In the genomic region with DNA sequence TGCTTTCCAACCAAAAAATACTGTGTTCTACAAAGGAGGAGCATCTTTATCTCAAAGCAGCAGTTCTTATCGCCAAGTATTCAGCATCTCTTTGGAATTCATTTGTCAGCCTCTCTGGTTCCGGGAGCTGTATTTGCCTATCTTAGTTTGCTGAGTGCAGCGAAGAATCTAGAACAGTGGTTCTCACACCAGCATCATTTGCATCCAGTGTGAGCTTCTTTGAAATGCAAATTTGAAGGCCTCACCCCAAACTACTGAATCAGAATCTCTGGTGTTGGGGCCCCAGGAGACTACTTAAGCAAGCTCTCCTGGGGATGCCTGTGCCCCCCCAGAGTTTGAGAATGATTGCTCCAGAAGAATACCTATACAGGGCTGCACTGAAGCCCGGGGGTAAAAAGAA, we compare ENCODE assay signal across 13 cellular contexts. TPM values are rescaled to one million over a fixed set of nuclear protein-coding genes. Genes with fewer than 3 reads are reported as not detected.
DNase-seq lines count a peak whose midpoint lies in the region; ATAC-seq and TF ChIP-seq lines count a peak whose summit lies in the region.
"Had no signal": no experiment of that assay in that cellular context is flagged by ENCODE, and none has a peak within 500 bp of the region (broad histone marks: within the 10 kb centered on the region; RNA-seq: fewer than 3 reads in every experiment).

No MANE protein-coding gene starts in this region.

- H4K20me1 ChIP-seq in GM23338 (replicated peaks; ENCODE audit: insufficient read depth), result no peaks in the 10 kb centered on the region

- H3K4me1 Mint-ChIP-seq in CD8-positive, alpha-beta T cell (ENCODE audit: low read depth), result peaks cover 41% of the 10 kb centered on the region
- H3K4me1 Mint-ChIP-seq in GM23338, result peaks cover 44% of the 10 kb centered on the region
- peaks cover 38% of the 10 kb centered on the region for H3K4me1 Mint-ChIP-seq in activated T-helper 2 cell treated with anti-CD3 and anti-CD28 coated beads, Interferon-gamma antibody, Interleukin-2, Interleukin-4, amounts not matched to agents 10 μg/mL and 5 μg/mL and 100 μg/mL, durations not matched to agents 14 hours and 24 hours and 36 hours (ENCODE audit: low read depth)
- peaks cover 19% of the 10 kb centered on the region for H3K4me1 Mint-ChIP-seq in mesothelial cell of epicardium

- TF ChIP-seq CTCF in CD8-positive, alpha-beta T cell (IDR thresholded peaks at IDR 0.05), result no peak
- TF ChIP-seq CTCF in GM23338 (conservative IDR thresholded peaks at IDR 0.05; ENCODE audit: low read depth in 2 of 2) (no peak), mesothelial cell of epicardium (IDR thresholded peaks at IDR 0.05; ENCODE audit: unreplicated experiment) (no peak), testis (IDR thresholded peaks at IDR 0.05) (no peak), foreskin keratinocyte (conservative IDR thresholded peaks at IDR 0.05) (no peak)

- H3K9me3 ChIP-seq in CD8-positive, alpha-beta T cell (ENCODE audit: low read length), result no peaks in the 10 kb centered on the region
- H3K9me3 ChIP-seq in testis, result no peaks in the 10 kb centered on the region

- H3K4me3 Mint-ChIP-seq in CD8-positive, alpha-beta T cell, result peak overlapping the region; percentile 26
- H3K4me3 Mint-ChIP-seq in GM23338 (peak overlapping the region; percentile 87), mesothelial cell of epicardium (peak overlapping the region; percentile 87)
- H3K4me3 Mint-ChIP-seq in activated T-helper 2 cell treated with anti-CD3 and anti-CD28 coated beads, Interferon-gamma antibody, Interleukin-2, Interleukin-4, amounts not matched to agents 10 μg/mL and 5 μg/mL and 100 μg/mL, durations not matched to agents 14 hours and 24 hours and 36 hours (ENCODE audit: low read depth), result peak overlapping the region; percentile 37

- no peak overlapping the region for H3K4me3 ChIP-seq in CD8-positive, alpha-beta T cell (ENCODE audit: low read depth, low read length)
- H3K4me3 ChIP-seq in GM23338 (peak overlapping the region; percentile 50; the same call in 1 of the 2 replicates), testis (no peak overlapping the region)

- peaks cover 34% of the 10 kb centered on the region for H3K4me1 ChIP-seq in CD8-positive, alpha-beta T cell (ENCODE audit: insufficient read depth, low read length)
- peaks cover 28% of the 10 kb centered on the region for H3K4me1 ChIP-seq in GM23338 (ENCODE audit: insufficient read depth)
- peaks cover 23% of the 10 kb centered on the region for H3K4me1 ChIP-seq in testis
- peaks cover 11% of the 10 kb centered on the region for H3K4me1 ChIP-seq in foreskin keratinocyte

- no peaks in the 10 kb centered on the region for H3K27me3 Mint-ChIP-seq in CD8-positive, alpha-beta T cell (ENCODE audit: low read depth)
- H3K27me3 Mint-ChIP-seq in GM23338 (ENCODE audit: insufficient read depth, low read depth, poor library complexity), result peaks cover 14% of the 10 kb centered on the region
- no peaks in the 10 kb centered on the region for H3K27me3 Mint-ChIP-seq in activated T-helper 2 cell treated with anti-CD3 and anti-CD28 coated beads, Interferon-gamma antibody, Interleukin-2, Interleukin-4, amounts not matched to agents 10 μg/mL and 5 μg/mL and 100 μg/mL, durations not matched to agents 14 hours and 24 hours and 36 hours (ENCODE audit: low read depth)
- no peaks in the 10 kb centered on the region for H3K27me3 Mint-ChIP-seq in mesothelial cell of epicardium (ENCODE audit: low read depth)

- H3K36me3 Mint-ChIP-seq in CD8-positive, alpha-beta T cell, result peaks cover 5% of the 10 kb centered on the region
- H3K36me3 Mint-ChIP-seq in GM23338 (ENCODE audit: low read depth) (peaks cover 16% of the 10 kb centered on the region; the same call in 2 of the 3 replicates), mesothelial cell of epicardium (peaks cover 6% of the 10 kb centered on the region)
- peaks cover 17% of the 10 kb centered on the region for H3K36me3 Mint-ChIP-seq in activated T-helper 2 cell treated with anti-CD3 and anti-CD28 coated beads, Interferon-gamma antibody, Interleukin-2, Interleukin-4, amounts not matched to agents 10 μg/mL and 5 μg/mL and 100 μg/mL, durations not matched to agents 14 hours and 24 hours and 36 hours (ENCODE audit: low read depth)

- DNase-seq in CD8-positive, alpha-beta T cell, result no peak
- peak; percentile 85 for DNase-seq in GM23338 (ENCODE audit: low spot score)
- no peak for DNase-seq in activated T-helper 2 cell treated with anti-CD3 and anti-CD28 coated beads, Interferon-gamma antibody, Interleukin-2, Interleukin-4, amounts not matched to agents 10 μg/mL and 5 μg/mL and 100 μg/mL, durations not matched to agents 14 hours and 24 hours and 36 hours (ENCODE audit: low spot score)
- DNase-seq in mesothelial cell of epicardium (ENCODE audit: low spot score in 2 of 2, unreplicated experiment in 2 of 2), result no peak
- no peak for DNase-seq in testis
- no peak for DNase-seq in cardiac septum (ENCODE audit: low spot score)
- no peak for DNase-seq in foreskin keratinocyte
- DNase-seq: islet precursor cell; NCI-H69; stimulated activated CD4-positive, alpha-beta T cell treated with anti-CD3 and anti-CD28 coated beads, Interleukin-4, amount 100 ng/mL, for 1 hour; substantia nigra had no signal

- peak overlapping the region; percentile 70 for H3K4me2 ChIP-seq in GM23338

- peaks cover 27% of the 10 kb centered on the region for H3K79me2 ChIP-seq in GM23338 (replicated peaks; ENCODE audit: insufficient read depth)

- no peaks in the 10 kb centered on the region for H3K9me3 Mint-ChIP-seq in CD8-positive, alpha-beta T cell
- H3K9me3 Mint-ChIP-seq in GM23338 (peaks cover 12% of the 10 kb centered on the region; the same call in 2 of the 3 replicates), mesothelial cell of epicardium (peaks cover 10% of the 10 kb centered on the region)
- H3K9me3 Mint-ChIP-seq in activated T-helper 2 cell treated with anti-CD3 and anti-CD28 coated beads, Interferon-gamma antibody, Interleukin-2, Interleukin-4, amounts not matched to agents 10 μg/mL and 5 μg/mL and 100 μg/mL, durations not matched to agents 14 hours and 24 hours and 36 hours, result peaks cover 3% of the 10 kb centered on the region

- intact Hi-C loops in CD8-positive, alpha-beta T cell (cut with DNase I, micrococcal nuclease), result loop anchor here (2.0 to 10.0 kb wide), 6 partner anchors 251 to 1249 kb away; a partner anchor contains a TSS
- intact Hi-C loops in activated T-helper 2 cell treated with anti-CD3 and anti-CD28 coated beads, Interferon-gamma antibody, Interleukin-2, Interleukin-4, amounts not matched to agents 10 μg/mL and 5 μg/mL and 100 μg/mL, durations not matched to agents 14 hours and 24 hours and 36 hours (cut with micrococcal nuclease), result no loop called here
- intact Hi-C loops in testis (cut with DNase I; ENCODE audit: low total_unique reads), result no loop called here
- intact Hi-C loops in cardiac septum (cut with DNase I), result no loop called here

- no peak for TF ChIP-seq POLR2A in testis (IDR thresholded peaks at IDR 0.05)

- H3K36me3 ChIP-seq in CD8-positive, alpha-beta T cell (ENCODE audit: insufficient read depth, low read length), result no peaks in the 10 kb centered on the region
- H3K36me3 ChIP-seq in GM23338 (ENCODE audit: insufficient read depth) (no peaks in the 10 kb centered on the region), testis (ENCODE audit: low read depth, missing control alignments) (no peaks in the 10 kb centered on the region)

- 0 out of 2 replicates have a peak, but pooled peaks cover 3% of the 10 kb centered on the region for H3F3A ChIP-seq in GM23338 (replicated peaks; ENCODE audit: low read depth)

- H3K27me3 ChIP-seq in CD8-positive, alpha-beta T cell (ENCODE audit: insufficient read depth, low read length), result no peaks in the 10 kb centered on the region
- no peaks in the 10 kb centered on the region for H3K27me3 ChIP-seq in GM23338 (ENCODE audit: insufficient read depth)
- no peaks in the 10 kb centered on the region for H3K27me3 ChIP-seq in testis
- no peaks in the 10 kb centered on the region for H3K27me3 ChIP-seq in foreskin keratinocyte

- no peak overlapping the region for H2AFZ ChIP-seq in GM23338

- 48 to 50% methylated on average over 4 of the region's 4 CpGs for WGBS in testis, 2 donors

- POLR2A ChIA-PET in CD8-positive, alpha-beta T cell (lab: Charles Lee), result interaction anchor here (0.9 kb wide), 1 partner anchor 36 kb away, joined by 4 read pairs; no protein-coding TSS in a partner anchor

- ATAC-seq in CD8-positive, alpha-beta T cell, result no peak
- ATAC-seq in GM23338 (peak; percentile 51), HG02610 (IDR thresholded peaks at IDR 0.05; ENCODE audit: unreplicated experiment) (no peak), foreskin keratinocyte (no peak)
- ATAC-seq: esophagus mucosa had no signal

- CTCF ChIA-PET in CD8-positive, alpha-beta T cell (lab: Charles Lee), result interaction anchor here (0.6 to 6.8 kb wide), 4 partner anchors 7 to 97 kb away, joined by 3 to 48 read pairs (median 4); no protein-coding TSS in a partner anchor

- H3K27ac ChIP-seq in CD8-positive, alpha-beta T cell (ENCODE audit: low read depth, low read length), result no peak overlapping the region
- peak overlapping the region; percentile 40; the same call in 1 of the 2 replicates for H3K27ac ChIP-seq in GM23338 (ENCODE audit: low read depth)
- peak overlapping the region in 1 of 2 donors; percentile 100 for H3K27ac ChIP-seq in testis
- no peak overlapping the region for H3K27ac ChIP-seq in foreskin keratinocyte

- peak overlapping the region; percentile 94 for H3K27ac Mint-ChIP-seq in CD8-positive, alpha-beta T cell
- 0 out of 2 replicates have a peak overlapping the region, but pooled peaks have one; percentile 32 for H3K27ac Mint-ChIP-seq in GM23338
- H3K27ac Mint-ChIP-seq in activated T-helper 2 cell treated with anti-CD3 and anti-CD28 coated beads, Interferon-gamma antibody, Interleukin-2, Interleukin-4, amounts not matched to agents 10 μg/mL and 5 μg/mL and 100 μg/mL, durations not matched to agents 14 hours and 24 hours and 36 hours, result no peak overlapping the region
- no peak overlapping the region for H3K27ac Mint-ChIP-seq in mesothelial cell of epicardium

- H3K9me2 ChIP-seq in GM23338 (ENCODE audit: insufficient read depth), result no peaks in the 10 kb centered on the region

TF ChIP-seq in GM23338, 12 proteins besides CTCF, POLR2A, EP300 and RAD21 (continues in another document):
- no peak for TF ChIP-seq POLR2AphosphoS5 (IDR thresholded peaks at IDR 0.05; ENCODE audit: low read depth)
- TF ChIP-seq EZH2 (IDR thresholded peaks at IDR 0.05; ENCODE audit: low read depth, unreplicated experiment), result no peak
- peak; percentile 41; the same call in 1 of the 2 replicates for TF ChIP-seq NANOG (IDR thresholded peaks at IDR 0.05; ENCODE audit: borderline replicate concordance)

RNA-seq across cellular contexts. Expression of a gene that starts 1.5 kb away (rescaled TPM):
- total RNA-seq in CD8-positive, alpha-beta T cell, result 10 to 100 TPM; 61.7 to 62.8 TPM
- total RNA-seq in GM23338 (2014; rRNA removed; shearing (Covaris generic)), result 49.9 and 57.5 TPM in 2 replicates
- 52.4 and 65.5 TPM in 2 replicates for polyA plus RNA-seq in GM23338 (2016; fragmentation: Nextera tagmentation; extraction: Ambion mirVana)
- total RNA-seq in activated T-helper 2 cell treated with anti-CD3 and anti-CD28 coated beads, Interferon-gamma antibody, Interleukin-2, Interleukin-4, amounts not matched to agents 10 μg/mL and 5 μg/mL and 100 μg/mL, durations not matched to agents 14 hours and 24 hours and 36 hours, result 57.3 and 60.6 TPM in 2 replicates
- total RNA-seq in mesothelial cell of epicardium, result 37.0 to 38.7 TPM (median 38.1 TPM) in 3 replicates
- total RNA-seq in testis, result 10 to 100 TPM; 37.4 to 41.5 TPM
- polyA plus RNA-seq in testis (ENCODE audit: insufficient read depth, low read depth, low replicate concordance), result 24.5 TPM
- total RNA-seq in cardiac septum, result 14.5 TPM
- total RNA-seq in foreskin keratinocyte, result 42.0 and 44.5 TPM in 2 replicates
- polyA plus RNA-seq in foreskin keratinocyte, result 24.2 and 33.5 TPM in 2 replicates

Comparison
In these comparisons a context has a peak if more than half of its experiments do, and no peak if none do; other contexts are left out.
1. H3K27ac Mint-ChIP-seq: peak in CD8-positive, alpha-beta T cell (single experiment) and GM23338 (single experiment); none in activated T-helper 2 cell treated with anti-CD3 and anti-CD28 coated beads, Interferon-gamma antibody, Interleukin-2, Interleukin-4, amounts not matched to agents 10 μg/mL and 5 μg/mL and 100 μg/mL, durations not matched to agents 14 hours and 24 hours and 36 hours (single experiment) and mesothelial cell of epicardium (single experiment).
2. H3K4me3 Mint-ChIP-seq: peak in every context shown above with its lines; median percentile 87 in GM23338; 87 in mesothelial cell of epicardium; 37 in activated T-helper 2 cell treated with anti-CD3 and anti-CD28 coated beads, Interferon-gamma antibody, Interleukin-2, Interleukin-4, amounts not matched to agents 10 μg/mL and 5 μg/mL and 100 μg/mL, durations not matched to agents 14 hours and 24 hours and 36 hours; 26 in CD8-positive, alpha-beta T cell.
3. intact Hi-C loops: an anchor here in CD8-positive, alpha-beta T cell (2.0 to 10.0 kb wide); none called in activated T-helper 2 cell treated with anti-CD3 and anti-CD28 coated beads, Interferon-gamma antibody, Interleukin-2, Interleukin-4, amounts not matched to agents 10 μg/mL and 5 μg/mL and 100 μg/mL, durations not matched to agents 14 hours and 24 hours and 36 hours, testis and cardiac septum.